ENCODE assay signal across 8 cellular contexts in the genomic region with DNA sequence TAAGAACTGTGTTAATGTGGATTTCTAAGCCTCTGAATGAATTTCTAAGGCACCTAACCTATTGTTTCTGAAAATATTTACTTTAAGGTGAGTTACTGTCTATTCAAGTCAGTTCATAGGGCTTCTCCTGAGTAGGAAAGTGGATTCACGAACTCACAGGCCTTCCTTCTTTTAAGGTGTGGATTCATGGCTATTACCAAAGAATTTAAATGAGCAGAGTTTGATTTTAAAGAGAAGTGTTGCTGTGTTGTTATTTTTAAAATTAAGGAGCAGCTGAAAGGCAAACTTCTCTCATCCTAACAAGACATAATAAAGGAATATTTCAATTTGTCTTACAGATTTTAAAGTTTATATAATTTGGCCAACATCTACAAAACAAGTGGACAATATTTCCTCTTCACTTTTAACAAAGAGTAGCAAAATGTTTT. TPM values are rescaled to one million over a fixed set of nuclear protein-coding genes. Genes with fewer than 3 reads are reported as not detected.
DNase-seq lines count a peak whose midpoint lies in the region; ATAC-seq and TF ChIP-seq lines count a peak whose summit lies in the region.

No MANE protein-coding gene starts in this region.

- no peaks in the 10 kb centered on the region for H3K9me3 ChIP-seq in ascending aorta
- no peaks in the 10 kb centered on the region for H3K9me3 ChIP-seq in mesodermal cell (ENCODE audit: control insufficient read depth, low read length)

- peak overlapping the region; percentile 66 to 90 for H3K4me3 ChIP-seq in ascending aorta
- H3K4me3 ChIP-seq in mesodermal cell (ENCODE audit: extremely low read depth, insufficient read depth, low read length, poor library complexity, severe bottlenecking) = peak overlapping the region; percentile 87

- TF ChIP-seq CTCF in ascending aorta (IDR thresholded peaks at IDR 0.05) (no peak), GM10266 (IDR thresholded peaks at IDR 0.05; ENCODE audit: control insufficient read depth, insufficient read depth, low read depth, missing control alignments) (no peak)

- intact Hi-C loops in ascending aorta (cut with DNase I) = loop anchor here (1.0 kb wide), 1 partner anchor 25 kb away; a partner anchor contains a TSS

- 0% methylated on average over 1 of the region's 1 CpG; no CpG with 5 or more reads in 1 of the 2 experiments for WGBS in mesodermal cell (ENCODE audit: insufficient coverage in 2 of 2), 2 experiments

- no peaks in the 10 kb centered on the region for H3K36me3 ChIP-seq in ascending aorta
- H3K36me3 ChIP-seq in mesodermal cell (ENCODE audit: control insufficient read depth, insufficient read depth, low read length) = peaks cover 7% of the 10 kb centered on the region

- no peak for DNase-seq in ascending aorta (ENCODE audit: low spot score in 2 of 2)
- no peak for DNase-seq in GM10266 (ENCODE audit: extremely low spot score)
- DNase-seq in DMS 273 (lab: John Stamatoyannopoulos, UW; ENCODE audit: unreplicated experiment) = no peak
- no peak for DNase-seq in NCI-H1694 (lab: John Stamatoyannopoulos, UW)
- DNase-seq in NCI-H2029 treated with DMSO at 0.1 percent for 48 hours (lab: John Stamatoyannopoulos, UW) = no peak

- H3K27ac ChIP-seq in ascending aorta (peak overlapping the region; percentile 83 to 92), mesodermal cell (ENCODE audit: low read depth, low read length, severe bottlenecking) (peak overlapping the region; percentile 99)

- H3K27me3 ChIP-seq in ascending aorta = no peaks in the 10 kb centered on the region

- ATAC-seq in GM18868 (IDR thresholded peaks at IDR 0.05; ENCODE audit: unreplicated experiment) (peak; percentile 23), HG03045 (IDR thresholded peaks at IDR 0.05; ENCODE audit: unreplicated experiment) (peak; percentile 26)

- H3K4me1 ChIP-seq in ascending aorta = peaks cover 11 to 21% of the 10 kb centered on the region in 2 donors
- H3K4me1 ChIP-seq in mesodermal cell (ENCODE audit: control insufficient read depth, insufficient read depth, low read length, poor library complexity, severe bottlenecking) = peaks cover 17% of the 10 kb centered on the region

RNA-seq across cellular contexts. Expression of a gene that starts 0.4 kb away (rescaled TPM):
- total RNA-seq in ascending aorta = 8.8 TPM
- polyA plus RNA-seq in mesodermal cell (2013, experiment 1 of 2) = 20.6 TPM
- 19.6 TPM for polyA plus RNA-seq in mesodermal cell (2013, experiment 2 of 2)

RNA-seq across cellular contexts. Expression of a gene that starts 25.4 kb away (rescaled TPM):
- total RNA-seq in ascending aorta = 36.6 TPM
- 42.1 TPM for polyA plus RNA-seq in mesodermal cell (2013, experiment 1 of 2)
- 40.2 TPM for polyA plus RNA-seq in mesodermal cell (2013, experiment 2 of 2)
